In the genomic region with DNA sequence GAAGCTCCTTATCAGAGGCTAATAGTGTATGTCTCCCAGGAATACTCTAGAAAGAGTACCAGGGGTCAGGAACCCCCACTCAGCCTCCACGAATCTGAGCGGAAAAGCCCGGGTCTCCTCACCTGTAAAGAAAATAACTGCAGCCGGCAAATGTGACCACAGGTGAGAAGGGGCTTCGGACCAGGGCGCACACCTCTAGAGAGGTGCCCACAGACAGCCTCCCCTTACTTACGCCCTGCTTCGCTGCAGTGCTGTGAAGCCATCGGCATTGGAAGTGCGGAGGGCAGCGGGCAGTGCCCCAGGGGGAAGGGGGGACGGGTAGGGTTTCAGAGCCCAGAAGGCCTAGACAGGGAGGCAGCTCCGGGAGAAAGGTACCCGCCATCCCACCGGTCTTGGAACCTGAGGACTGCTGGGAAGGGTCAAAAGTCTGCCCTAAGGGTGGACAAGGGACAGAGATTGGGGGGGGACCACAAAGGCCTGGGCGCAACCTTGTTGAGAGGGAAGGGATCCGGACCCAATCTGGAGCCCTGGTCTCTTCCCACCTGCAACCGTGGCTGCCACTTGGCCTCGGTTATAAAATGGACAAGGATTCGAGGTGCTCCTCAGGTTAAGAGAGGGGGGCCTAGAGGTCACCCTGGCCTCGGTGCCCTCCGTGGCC, we compare ENCODE assay signal across 1 cellular context.
TF ChIP-seq lines count a peak whose summit lies in the region.

No MANE protein-coding gene starts in this region.

TF ChIP-seq in endothelial cell of umbilical vein, 7 proteins besides CTCF, POLR2A, EP300 and RAD21 (continued from another document):
- TF ChIP-seq, protein P1, sequence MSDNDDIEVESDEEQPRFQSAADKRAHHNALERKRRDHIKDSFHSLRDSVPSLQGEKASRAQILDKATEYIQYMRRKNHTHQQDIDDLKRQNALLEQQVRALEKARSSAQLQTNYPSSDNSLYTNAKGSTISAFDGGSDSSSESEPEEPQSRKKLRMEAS (IDR thresholded peaks at IDR 0.05; ENCODE audit: insufficient read depth, insufficient read length) = no peak
